6 cellular contexts compared by ENCODE assay signal in the genomic region with DNA sequence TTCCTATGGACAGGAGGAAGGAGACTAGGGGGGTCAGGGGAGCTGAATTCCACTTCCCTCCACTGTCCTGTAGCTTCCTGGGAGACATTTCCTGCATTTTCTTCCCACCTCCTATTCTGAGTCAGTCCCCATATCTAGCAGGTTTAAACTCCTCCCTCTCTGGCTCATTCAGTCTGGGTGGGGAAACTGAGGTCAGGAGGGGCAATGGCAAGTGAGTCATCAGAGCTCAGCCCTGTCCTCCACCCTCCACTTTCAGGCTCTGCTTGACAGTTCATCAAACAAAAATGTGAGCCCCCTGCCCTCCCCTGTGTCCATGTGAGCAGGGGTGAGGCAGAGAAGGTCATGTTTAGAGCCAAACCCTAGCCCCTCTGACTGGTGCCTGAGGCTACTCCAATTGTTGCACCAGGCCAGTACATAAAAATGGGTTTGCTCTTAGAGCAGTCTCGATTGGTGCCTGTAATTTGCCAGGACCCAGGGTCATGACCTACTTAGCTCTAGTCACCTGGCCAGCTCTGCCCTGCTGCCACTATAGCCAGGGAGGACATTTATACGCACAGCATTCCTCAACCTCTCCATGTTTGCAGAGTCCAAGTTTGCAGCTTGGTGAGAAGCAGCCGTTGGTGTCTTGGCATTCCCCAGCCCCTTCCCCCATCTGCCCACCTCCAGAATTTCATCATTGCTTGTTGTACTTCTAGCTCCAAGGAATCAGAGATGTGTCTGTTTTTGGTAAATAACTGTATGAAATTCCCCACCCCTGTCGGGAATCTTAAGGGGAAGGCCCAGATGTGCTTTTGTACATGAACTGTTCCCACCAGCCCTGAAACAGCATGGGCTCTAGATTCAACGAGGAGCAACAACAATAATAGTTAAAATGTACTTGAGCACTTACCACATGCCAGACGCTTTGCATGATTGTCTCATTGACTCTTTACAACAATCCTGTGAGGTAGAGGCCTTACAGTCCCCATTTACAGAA. TPM values are rescaled to one million over a fixed set of nuclear protein-coding genes. Genes with fewer than 3 reads are reported as not detected.
A peak's percentile ranks its signal among the peaks of the same experiment; 100 is the strongest.
DNase-seq lines count a peak whose midpoint lies in the region; ATAC-seq, FAIRE-seq and TF ChIP-seq lines count a peak whose summit lies in the region.

No MANE protein-coding gene starts in this region.

- H3K27ac ChIP-seq in caudate nucleus (ENCODE audit: low read depth, low read length): peak overlapping the region; percentile 98

- ATAC-seq in omental fat pad (ENCODE audit: low FRiP score): peak; percentile 82

- DNase-seq in ELR (ENCODE audit: low read depth) (peak; percentile 79), caudate nucleus (lab: John Stamatoyannopoulos, UW) (no peak), omental fat pad (ENCODE audit: low spot score) (no peak), NCI-H524 treated with DMSO at 0.1 percent for 48 hours (lab: John Stamatoyannopoulos, UW) (no peak), hippocampal formation (lab: John Stamatoyannopoulos, UW) (no peak), frontal cortex (ENCODE audit: low spot score in 2 of 2) (no peak)

- TF ChIP-seq CTCF in omental fat pad (IDR thresholded peaks at IDR 0.05): no peak

- FAIRE-seq in frontal cortex (lab: Jason Lieb, UNC): no peak

RNA-seq across cellular contexts. Expression of a gene that starts 20.7 kb away (rescaled TPM):
- total RNA-seq in omental fat pad: 10 to 100 TPM; 55.9 to 87.7 (median 73.2) TPM
- 13.0 TPM for total RNA-seq in frontal cortex

RNA-seq across cellular contexts. Expression of a gene that starts 27.1 kb away (rescaled TPM):
- total RNA-seq in omental fat pad: 100 to 1,000 TPM in 1 of 4 donors, 10 to 100 TPM in 3; 31.8 to 126 (median 55.5) TPM
- total RNA-seq in frontal cortex: 2.9 TPM

RNA-seq across cellular contexts. Expression of a gene that starts 27.9 kb away (rescaled TPM):
- total RNA-seq in omental fat pad (10 to 100 TPM; 29.2 to 60.3 (median 53.3) TPM), frontal cortex (36.7 TPM)

RNA-seq across cellular contexts. Expression of a gene that starts 28.2 kb away (rescaled TPM):
- total RNA-seq in omental fat pad: 10 to 100 TPM; 24.5 to 41.3 (median 32.5) TPM
- total RNA-seq in frontal cortex: 9.8 TPM

RNA-seq across cellular contexts. Expression of a gene that starts 42.3 kb away (rescaled TPM):
- 1 to 10 TPM in 2 of 4 donors, under 1 TPM in 2; 0.63 to 1.4 (median 1.0) TPM for total RNA-seq in omental fat pad
- total RNA-seq in frontal cortex: 5.3 TPM
